In the genomic region with DNA sequence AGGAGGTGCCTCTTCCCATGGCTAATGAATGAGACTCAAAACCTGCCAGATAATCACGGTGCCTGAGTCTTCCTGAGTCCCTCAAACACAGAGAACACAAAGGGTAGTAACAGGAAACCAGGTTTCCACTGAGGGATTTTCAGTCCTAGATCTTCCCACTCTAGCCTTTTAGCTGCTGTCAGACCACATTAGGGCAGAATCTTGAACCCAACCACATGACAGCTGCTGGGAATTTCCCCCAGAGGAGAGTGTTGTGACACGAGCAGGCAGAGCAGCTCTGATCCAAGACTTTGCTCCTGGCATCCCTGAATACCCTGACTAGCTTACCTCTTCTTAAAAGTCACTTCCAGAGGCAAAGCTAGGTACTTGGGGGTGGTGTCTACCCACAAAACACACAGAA, we compare ENCODE assay signal across 9 cellular contexts. TPM values are rescaled to one million over a fixed set of nuclear protein-coding genes. Genes with fewer than 3 reads are reported as not detected.
DNase-seq lines count a peak whose midpoint lies in the region; ATAC-seq lines count a peak whose summit lies in the region.
"Had no signal": no experiment of that assay in that cellular context is flagged by ENCODE, and none has a peak within 500 bp of the region (broad histone marks: within the 10 kb centered on the region; RNA-seq: fewer than 3 reads in every experiment).

No MANE protein-coding gene starts in this region.

- ATAC-seq in HG02885 (IDR thresholded peaks at IDR 0.05; ENCODE audit: poor library complexity, unreplicated experiment) (peak; percentile 72), HG03354 (IDR thresholded peaks at IDR 0.05; ENCODE audit: poor library complexity, severe bottlenecking, unreplicated experiment) (no peak)

- DNase-seq in activated T-cell treated with anti-CD3 and anti-CD28 coated beads for 48 hours (ENCODE audit: low read depth) (peak; percentile 13), dermis blood vessel endothelial cell (peak; percentile 7), Ammon's horn (ENCODE audit: low spot score) (no peak), NCI-H2029 (lab: John Stamatoyannopoulos, UW) (no peak)
- no peak for DNase-seq in activated T-cell treated with anti-CD3 and anti-CD28 coated beads, Interleukin-2, amount 50 U/mL, for 1 hour
- DNase-seq in stimulated activated CD4-positive, alpha-beta T cell treated with anti-CD3 and anti-CD28 coated beads, Interleukin-4, amount 100 ng/mL, for 24 hours = peak; percentile 33
- DNase-seq: NCI-H187 treated with DMSO at 0.1 percent for 48 hours had no signal

RNA-seq across cellular contexts. Expression of a gene that starts 28.3 kb away (rescaled TPM):
- total RNA-seq in dermis blood vessel endothelial cell = 239 and 281 TPM in 2 replicates

Comparison
In these comparisons a context has a peak if more than half of its experiments do, and no peak if none do; other contexts are left out.
1. DNase-seq: peak in activated T-cell treated with anti-CD3 and anti-CD28 coated beads for 48 hours (single experiment), dermis blood vessel endothelial cell (single experiment) and stimulated activated CD4-positive, alpha-beta T cell treated with anti-CD3 and anti-CD28 coated beads, Interleukin-4, amount 100 ng/mL, for 24 hours (single experiment); none in activated T-cell treated with anti-CD3 and anti-CD28 coated beads, Interleukin-2, amount 50 U/mL, for 1 hour (single experiment), Ammon's horn (single experiment) and NCI-H2029 (single experiment).